In genomic region chr17:77440571-77440981, GRCh38 we compare ENCODE assay signal across 8 cellular contexts.
DNase-seq lines count a peak whose midpoint lies in the region; ATAC-seq and TF ChIP-seq lines count a peak whose summit lies in the region.

No MANE protein-coding gene starts in this region.

- no peak for ATAC-seq in HG02938 (IDR thresholded peaks at IDR 0.05; ENCODE audit: unreplicated experiment)

- H3K9me3 ChIP-seq in thymus (ENCODE audit: control insufficient read depth): no peaks in the 10 kb centered on the region

- H3K27me3 Mint-ChIP-seq in activated naive CD4-positive, alpha-beta T cell treated with anti-CD3 and anti-CD28 coated beads, Interleukin-2, amount 50 U/mL, for 24 hours: no peaks in the 10 kb centered on the region
- H3K27me3 Mint-ChIP-seq in T-helper 1 cell treated with Interleukin-12 subunit alpha and Interleukin-12 subunit beta and Interleukin-4 antibody, amounts not matched to agents 30 μg/mL and 1 μg/mL, for 36 hours (ENCODE audit: low read depth): no peaks in the 10 kb centered on the region
- no peaks in the 10 kb centered on the region for H3K27me3 Mint-ChIP-seq in progenitor cell of endocrine pancreas

- no peak for DNase-seq in activated naive CD4-positive, alpha-beta T cell treated with Interleukin-2 at 50 U/mL for 16 hours
- DNase-seq in NCI-H345 treated with DMSO at 0.1 percent for 48 hours (lab: John Stamatoyannopoulos, UW; ENCODE audit: unreplicated experiment) (no peak), progenitor cell of endocrine pancreas (ENCODE audit: low spot score, unreplicated experiment) (no peak)

- TF ChIP-seq CTCF in progenitor cell of endocrine pancreas (IDR thresholded peaks at IDR 0.05; ENCODE audit: unreplicated experiment): no peak

- peaks cover 8% of the 10 kb centered on the region for H3K36me3 ChIP-seq in thymus (ENCODE audit: control insufficient read depth, insufficient read depth)

- H3K27ac ChIP-seq in layer of hippocampus (ENCODE audit: low read depth, low read length) (peak overlapping the region; percentile 38), thymus (ENCODE audit: low read depth) (peak overlapping the region; percentile 98)

- peak overlapping the region; percentile 32 for H3K4me3 ChIP-seq in thymus (ENCODE audit: low read length)

- H3K36me3 Mint-ChIP-seq in activated naive CD4-positive, alpha-beta T cell treated with anti-CD3 and anti-CD28 coated beads, Interleukin-2, amount 50 U/mL, for 24 hours: no peaks in the 10 kb centered on the region
- H3K36me3 Mint-ChIP-seq in T-helper 1 cell treated with Interleukin-12 subunit alpha and Interleukin-12 subunit beta and Interleukin-4 antibody, amounts not matched to agents 30 μg/mL and 1 μg/mL, for 36 hours (ENCODE audit: low read depth): peaks cover 19% of the 10 kb centered on the region
- H3K36me3 Mint-ChIP-seq in progenitor cell of endocrine pancreas (ENCODE audit: insufficient read depth): no peaks in the 10 kb centered on the region

- 8% methylated on average over 12 of the region's 12 CpGs for WGBS in thymus

- peaks cover 96% of the 10 kb centered on the region for H3K4me1 ChIP-seq in thymus (ENCODE audit: control insufficient read depth, insufficient read depth, low read length)

- H3K27ac Mint-ChIP-seq in activated naive CD4-positive, alpha-beta T cell treated with anti-CD3 and anti-CD28 coated beads, Interleukin-2, amount 50 U/mL, for 24 hours: peak overlapping the region; percentile 100
- peak overlapping the region; percentile 100 for H3K27ac Mint-ChIP-seq in T-helper 1 cell treated with Interleukin-12 subunit alpha and Interleukin-12 subunit beta and Interleukin-4 antibody, amounts not matched to agents 30 μg/mL and 1 μg/mL, for 36 hours
- H3K27ac Mint-ChIP-seq in progenitor cell of endocrine pancreas: no peak overlapping the region

- H3K27me3 ChIP-seq in layer of hippocampus (ENCODE audit: control insufficient read depth, insufficient read depth, low read length) (no peaks in the 10 kb centered on the region), thymus (ENCODE audit: control insufficient read depth, insufficient read depth) (no peaks in the 10 kb centered on the region)

- no peaks in the 10 kb centered on the region for H3K9me3 Mint-ChIP-seq in activated naive CD4-positive, alpha-beta T cell treated with anti-CD3 and anti-CD28 coated beads, Interleukin-2, amount 50 U/mL, for 24 hours
- H3K9me3 Mint-ChIP-seq in T-helper 1 cell treated with Interleukin-12 subunit alpha and Interleukin-12 subunit beta and Interleukin-4 antibody, amounts not matched to agents 30 μg/mL and 1 μg/mL, for 36 hours: no peaks in the 10 kb centered on the region
- H3K9me3 Mint-ChIP-seq in progenitor cell of endocrine pancreas (ENCODE audit: low read depth): no peaks in the 10 kb centered on the region

- peak overlapping the region; percentile 88 for H3K4me3 Mint-ChIP-seq in activated naive CD4-positive, alpha-beta T cell treated with anti-CD3 and anti-CD28 coated beads, Interleukin-2, amount 50 U/mL, for 24 hours
- peak overlapping the region; percentile 85 for H3K4me3 Mint-ChIP-seq in T-helper 1 cell treated with Interleukin-12 subunit alpha and Interleukin-12 subunit beta and Interleukin-4 antibody, amounts not matched to agents 30 μg/mL and 1 μg/mL, for 36 hours
- no peak overlapping the region for H3K4me3 Mint-ChIP-seq in progenitor cell of endocrine pancreas (ENCODE audit: low read depth)

- peaks cover 99% of the 10 kb centered on the region for H3K4me1 Mint-ChIP-seq in activated naive CD4-positive, alpha-beta T cell treated with anti-CD3 and anti-CD28 coated beads, Interleukin-2, amount 50 U/mL, for 24 hours
- peaks cover 82% of the 10 kb centered on the region for H3K4me1 Mint-ChIP-seq in T-helper 1 cell treated with Interleukin-12 subunit alpha and Interleukin-12 subunit beta and Interleukin-4 antibody, amounts not matched to agents 30 μg/mL and 1 μg/mL, for 36 hours (ENCODE audit: low read depth)
- H3K4me1 Mint-ChIP-seq in progenitor cell of endocrine pancreas (ENCODE audit: low read depth): peaks cover 23% of the 10 kb centered on the region
